ENCODE assay signal across 19 cellular contexts in genomic region chr11:69812927-69813326, GRCh38. TPM values are rescaled to one million over a fixed set of nuclear protein-coding genes. Genes with fewer than 3 reads are reported as not detected.
A peak's percentile ranks its signal among the peaks of the same experiment; 100 is the strongest.
DNase-seq lines count a peak whose midpoint lies in the region; ATAC-seq and TF ChIP-seq lines count a peak whose summit lies in the region.
"Had no signal": no experiment of that assay in that cellular context is flagged by ENCODE, and none has a peak within 500 bp of the region (broad histone marks: within the 10 kb centered on the region; RNA-seq: fewer than 3 reads in every experiment).

No MANE protein-coding gene starts in this region.

- peak overlapping the region; percentile 14 for H2BK15ac ChIP-seq in neuronal stem cell (ENCODE audit: low read length)

- no peak overlapping the region for H3K4me2 ChIP-seq in neuronal stem cell (ENCODE audit: insufficient read depth, low read length, poor library complexity, severe bottlenecking)
- H3K4me2 ChIP-seq: BLaER1 had no signal

- WGBS in neuronal stem cell (ENCODE audit: extremely low coverage in 2 of 2, insufficient read length in 2 of 2, insufficient replicate concordance in 1 of 2), 2 donors: no CpG with 5 or more reads among the region's 11 CpGs

- H3K36me3 ChIP-seq in HEK293 (ENCODE audit: control insufficient read depth in 2 of 2, insufficient read depth in 1 of 2, low read length in 2 of 2) (no peaks in the 10 kb centered on the region), neuronal stem cell (replicated peaks in 1 of 2; ENCODE audit: control insufficient read depth in 2 of 2, insufficient read depth in 2 of 2, low read length in 2 of 2) (no peaks in the 10 kb centered on the region)
- no peaks in the 10 kb centered on the region for H3K36me3 ChIP-seq in CD8-positive, alpha-beta T cell (ENCODE audit: insufficient read depth, low read length)
- H3K36me3 ChIP-seq: BE2C, BLaER1 had no signal

- H3K4me1 Mint-ChIP-seq in CD8-positive, alpha-beta T cell (ENCODE audit: low read depth): no peaks in the 10 kb centered on the region
- H3K4me1 Mint-ChIP-seq in activated T-helper 17 cell treated with anti-CD3 and anti-CD28 coated beads, Interleukin-2, amount 50 U/mL, for 72 hours: no peaks in the 10 kb centered on the region
- no peaks in the 10 kb centered on the region for H3K4me1 Mint-ChIP-seq in activated T-cell treated with anti-CD3 and anti-CD28 coated beads, Interleukin-2, amount 50 U/mL, for 4 hours (ENCODE audit: low read depth)
- H3K4me1 Mint-ChIP-seq: CD14-positive monocyte; CD4-positive, CD25-positive, alpha-beta regulatory T cell had no signal

- H3K23ac ChIP-seq in neuronal stem cell (ENCODE audit: low read depth, low read length, poor library complexity): no peak overlapping the region

- H3K36me3 Mint-ChIP-seq in CD8-positive, alpha-beta T cell: no peaks in the 10 kb centered on the region
- H3K36me3 Mint-ChIP-seq in activated T-helper 17 cell treated with anti-CD3 and anti-CD28 coated beads, Interleukin-2, amount 50 U/mL, for 72 hours (ENCODE audit: low read depth): no peaks in the 10 kb centered on the region
- no peaks in the 10 kb centered on the region for H3K36me3 Mint-ChIP-seq in activated T-cell treated with anti-CD3 and anti-CD28 coated beads, Interleukin-2, amount 50 U/mL, for 4 hours (ENCODE audit: insufficient read depth)
- H3K36me3 Mint-ChIP-seq: CD14-positive monocyte; CD4-positive, alpha-beta memory T cell; CD4-positive, CD25-positive, alpha-beta regulatory T cell had no signal

- H2BK120ac ChIP-seq in neuronal stem cell (ENCODE audit: low read depth, low read length): peak overlapping the region; percentile 83

- no peak overlapping the region for H3K27ac Mint-ChIP-seq in CD8-positive, alpha-beta T cell
- H3K27ac Mint-ChIP-seq in activated T-helper 17 cell treated with anti-CD3 and anti-CD28 coated beads, Interleukin-2, amount 50 U/mL, for 72 hours: no peak overlapping the region
- H3K27ac Mint-ChIP-seq: CD14-positive monocyte; CD4-positive, alpha-beta memory T cell; CD4-positive, CD25-positive, alpha-beta regulatory T cell had no signal

- H2BK5ac ChIP-seq in neuronal stem cell (ENCODE audit: low read length): no peak overlapping the region

- H3K79me1 ChIP-seq in neuronal stem cell (ENCODE audit: low read depth, low read length): no peaks in the 10 kb centered on the region

- no peak overlapping the region for H3K14ac ChIP-seq in neuronal stem cell (ENCODE audit: low read length)

- POLR2A ChIA-PET in HEK293 (lab: Yijun Ruan, JAX): no interaction called here
- POLR2A ChIA-PET in CD8-positive, alpha-beta T cell (lab: Charles Lee): no interaction called here

- H3K18ac ChIP-seq in neuronal stem cell (ENCODE audit: low read length): peak overlapping the region; percentile 84

- peak overlapping the region; percentile 86 for H2AK5ac ChIP-seq in neuronal stem cell (ENCODE audit: low read depth, low read length)

- no peak overlapping the region for H3K4me3 ChIP-seq in HEK293 (ENCODE audit: low read depth, low read length)
- H3K4me3 ChIP-seq in neuronal stem cell (ENCODE audit: low read length in 2 of 2): no peak overlapping the region
- no peak overlapping the region for H3K4me3 ChIP-seq in CD8-positive, alpha-beta T cell (ENCODE audit: low read depth, low read length)
- H3K4me3 ChIP-seq: BLaER1 had no signal

- no peak overlapping the region for H3K4ac ChIP-seq in neuronal stem cell (ENCODE audit: low read length)

- H3K9me3 Mint-ChIP-seq in CD8-positive, alpha-beta T cell: no peaks in the 10 kb centered on the region
- no peaks in the 10 kb centered on the region for H3K9me3 Mint-ChIP-seq in activated T-helper 17 cell treated with anti-CD3 and anti-CD28 coated beads, Interleukin-2, amount 50 U/mL, for 72 hours
- no peaks in the 10 kb centered on the region for H3K9me3 Mint-ChIP-seq in activated T-cell treated with anti-CD3 and anti-CD28 coated beads, Interleukin-2, amount 50 U/mL, for 4 hours

- no peak for DNase-seq in neuronal stem cell (ENCODE audit: low spot score)
- DNase-seq in CD8-positive, alpha-beta T cell: no peak
- no peak for DNase-seq in activated T-cell treated with anti-CD3 and anti-CD28 coated beads, Interleukin-2, amount 50 U/mL, for 4 hours
- DNase-seq: 8988T; ACHN; BE2C; C1 segment of cervical spinal cord; Caco-2; Calu3; CD4-positive, alpha-beta memory T cell; CD4-positive, CD25-positive, alpha-beta regulatory T cell; DMS79 treated with DMSO at 0.1 percent for 48 hours; GF-D8 had no signal

- CTCF ChIA-PET in HEK293 (lab: Yijun Ruan, JAX): no interaction called here
- CTCF ChIA-PET in CD8-positive, alpha-beta T cell (lab: Charles Lee): no interaction called here

- intact Hi-C loops in CD8-positive, alpha-beta T cell (cut with DNase I, micrococcal nuclease): no loop called here

- no peak overlapping the region for H2BK12ac ChIP-seq in neuronal stem cell (ENCODE audit: low read length)

- peak overlapping the region; percentile 30 for H4K8ac ChIP-seq in neuronal stem cell (ENCODE audit: low read depth, low read length)

- no peak for ATAC-seq in CD8-positive, alpha-beta T cell
- no peak for ATAC-seq in activated T-helper 17 cell treated with anti-CD3 and anti-CD28 coated beads, Interleukin-2, amount 50 U/mL, for 72 hours (replicated peaks)
- ATAC-seq in activated T-cell treated with anti-CD3 and anti-CD28 coated beads, Interleukin-2, amount 50 U/mL, for 4 hours: no peak

- no peaks in the 10 kb centered on the region; the same call in 1 of the 2 replicates for H3K4me1 ChIP-seq in HEK293 (ENCODE audit: control insufficient read depth, insufficient read depth, low read length)
- H3K4me1 ChIP-seq in neuronal stem cell (ENCODE audit: control insufficient read depth in 2 of 2, insufficient read depth in 1 of 2, low read depth in 1 of 2, low read length in 2 of 2): peaks cover 26 to 29% of the 10 kb centered on the region in 2 donors
- no peaks in the 10 kb centered on the region for H3K4me1 ChIP-seq in CD8-positive, alpha-beta T cell (ENCODE audit: insufficient read depth, low read length)

- H3K27ac ChIP-seq in HEK293 (ENCODE audit: extremely low read depth, low read depth, low read length) (no peak overlapping the region), neuronal stem cell (replicated peaks; ENCODE audit: low read length) (no peak overlapping the region)
- H3K27ac ChIP-seq in CD8-positive, alpha-beta T cell (ENCODE audit: low read depth, low read length): no peak overlapping the region
- H3K27ac ChIP-seq: BLaER1 had no signal

- H3K9ac ChIP-seq in neuronal stem cell (ENCODE audit: low read depth, low read length, poor library complexity): peak overlapping the region; percentile 21
- H3K9ac ChIP-seq: BLaER1 had no signal

- H3K27me3 Mint-ChIP-seq in CD8-positive, alpha-beta T cell (ENCODE audit: low read depth): peaks cover 29% of the 10 kb centered on the region
- H3K27me3 Mint-ChIP-seq in activated T-helper 17 cell treated with anti-CD3 and anti-CD28 coated beads, Interleukin-2, amount 50 U/mL, for 72 hours: peaks cover 29% of the 10 kb centered on the region
- peaks cover 31% of the 10 kb centered on the region for H3K27me3 Mint-ChIP-seq in activated T-cell treated with anti-CD3 and anti-CD28 coated beads, Interleukin-2, amount 50 U/mL, for 4 hours (ENCODE audit: low read depth)

- H2AFZ ChIP-seq in neuronal stem cell (ENCODE audit: low read length): no peak overlapping the region

- H4K91ac ChIP-seq in neuronal stem cell (ENCODE audit: low read depth, low read length, poor library complexity): peak overlapping the region; percentile 72

- TF ChIP-seq CTCF in HEK293 (tag by site-specific recombination; IDR thresholded peaks at IDR 0.05): no peak
- no peak for TF ChIP-seq CTCF in CD8-positive, alpha-beta T cell (IDR thresholded peaks at IDR 0.05)

- H3K9me3 ChIP-seq in HEK293 (ENCODE audit: control insufficient read depth, insufficient read depth, low read depth, low read length) (no peaks in the 10 kb centered on the region), neuronal stem cell (replicated peaks in 1 of 2; ENCODE audit: control insufficient read depth in 2 of 2, insufficient read depth in 1 of 2, low read depth in 1 of 2, low read length in 2 of 2) (peaks cover 0 to 10% of the 10 kb centered on the region in 2 donors)
- no peaks in the 10 kb centered on the region for H3K9me3 ChIP-seq in CD8-positive, alpha-beta T cell (ENCODE audit: low read length)
- H3K9me3 ChIP-seq: BE2C, BLaER1, Caco-2 had no signal

- H3K4me3 Mint-ChIP-seq in CD8-positive, alpha-beta T cell: no peak overlapping the region
- H3K4me3 Mint-ChIP-seq in activated T-helper 17 cell treated with anti-CD3 and anti-CD28 coated beads, Interleukin-2, amount 50 U/mL, for 72 hours: no peak overlapping the region
- H3K4me3 Mint-ChIP-seq in activated T-cell treated with anti-CD3 and anti-CD28 coated beads, Interleukin-2, amount 50 U/mL, for 4 hours: no peak overlapping the region
- H3K4me3 Mint-ChIP-seq: CD14-positive monocyte; CD4-positive, alpha-beta memory T cell; CD4-positive, CD25-positive, alpha-beta regulatory T cell had no signal

- peaks cover 18 to 38% (median 32%) of the 10 kb centered on the region in 3 experiments for H3K27me3 ChIP-seq in neuronal stem cell (ENCODE audit: control insufficient read depth in 3 of 3, insufficient read depth in 3 of 3, low read depth in 1 of 3, low read length in 3 of 3)
- no peaks in the 10 kb centered on the region for H3K27me3 ChIP-seq in CD8-positive, alpha-beta T cell (ENCODE audit: insufficient read depth, low read length)

TF ChIP-seq in HEK293, 187 proteins besides CTCF, POLR2A, EP300 and RAD21 (continues in another document):
- TF ChIP-seq YY2 (tag by site-specific recombination; IDR thresholded peaks at IDR 0.05) (no peak), ZNF544 (tag by site-specific recombination; IDR thresholded peaks at IDR 0.05) (no peak)

RNA-seq across cellular contexts. Expression of gene FGF3, which starts 6.3 kb away (rescaled TPM):
- 0.13 TPM for polyA plus RNA-seq in neuronal stem cell (2013, experiment 1 of 2)
- 0.26 TPM for polyA plus RNA-seq in neuronal stem cell (2013, experiment 2 of 2)
- total RNA-seq in CD8-positive, alpha-beta T cell: not detected
- not detected for total RNA-seq in activated T-helper 17 cell treated with anti-CD3 and anti-CD28 coated beads, Interleukin-2, amount 50 U/mL, for 72 hours
- total RNA-seq in activated T-cell treated with anti-CD3 and anti-CD28 coated beads, Interleukin-2, amount 50 U/mL, for 4 hours: not detected
- total RNA-seq: A673; Caco-2; Calu3; CD4-positive, alpha-beta memory T cell; CD4-positive, CD25-positive, alpha-beta regulatory T cell had no signal
- polyA plus RNA-seq: AG04450; CD14-positive monocyte; CD4-positive, alpha-beta memory T cell; CD4-positive, CD25-positive, alpha-beta regulatory T cell had no signal

RNA-seq across cellular contexts. Expression of gene FGF4, which starts 37.8 kb away (rescaled TPM):
- 0.06 TPM for polyA plus RNA-seq in neuronal stem cell (2013, experiment 1 of 2)
- polyA plus RNA-seq in neuronal stem cell (2013, experiment 2 of 2): 0.06 TPM
- total RNA-seq in CD8-positive, alpha-beta T cell: not detected
- total RNA-seq in activated T-helper 17 cell treated with anti-CD3 and anti-CD28 coated beads, Interleukin-2, amount 50 U/mL, for 72 hours: not detected
- not detected for total RNA-seq in activated T-cell treated with anti-CD3 and anti-CD28 coated beads, Interleukin-2, amount 50 U/mL, for 4 hours
- total RNA-seq: A673; Caco-2; Calu3; CD4-positive, alpha-beta memory T cell; CD4-positive, CD25-positive, alpha-beta regulatory T cell had no signal
- polyA plus RNA-seq: AG04450; CD14-positive monocyte; CD4-positive, alpha-beta memory T cell; CD4-positive, CD25-positive, alpha-beta regulatory T cell had no signal
